Comparison of ENCODE assay signal across 8 cellular contexts in genomic region chr14:90827919-90828610, GRCh38. TPM values are rescaled to one million over a fixed set of nuclear protein-coding genes. Genes with fewer than 3 reads are reported as not detected.
DNase-seq lines count a peak whose midpoint lies in the region; TF ChIP-seq lines count a peak whose summit lies in the region.

No MANE protein-coding gene starts in this region.

- TF ChIP-seq POLR2A in stomach (IDR thresholded peaks at IDR 0.05), result no peak

- peak overlapping the region; percentile 70 for H3K4me3 Mint-ChIP-seq in neural progenitor cell

- H3K9me3 ChIP-seq in neural progenitor cell (ENCODE audit: low read depth) (no peaks in the 10 kb centered on the region), stomach (peaks cover 4 to 19% (median 14%) of the 10 kb centered on the region in 4 donors)

- WGBS in stomach, 5 donors, result 2 to 8% (median 3%) methylated on average over 22 to 42 of the region's 42 CpGs

- DNase-seq in Daoy (ENCODE audit: low read depth), result peak; percentile 97
- DNase-seq in H7, result peak; percentile 99
- DNase-seq in LoVo (ENCODE audit: low spot score), result peak; percentile 92
- DNase-seq in SHP77 treated with DMSO at 0.1 percent for 48 hours (lab: John Stamatoyannopoulos, UW), result peak; percentile 83
- peak; percentile 92 for DNase-seq in activated naive CD4-positive, alpha-beta T cell treated with Interleukin-2 at 50 U/mL for 16 hours
- DNase-seq in foreskin melanocyte, result peak; percentile 80
- DNase-seq in neural progenitor cell (ENCODE audit: low spot score), result peak; percentile 95
- DNase-seq in stomach, result peak; percentile 94

- H3K9me3 Mint-ChIP-seq in neural progenitor cell, result peaks cover 28% of the 10 kb centered on the region

- H3K27me3 ChIP-seq in H7 (ENCODE audit: control insufficient read depth, insufficient read depth, low read length), result peaks cover 23% of the 10 kb centered on the region
- peaks cover 43% of the 10 kb centered on the region for H3K27me3 ChIP-seq in neural progenitor cell
- no peaks in the 10 kb centered on the region for H3K27me3 ChIP-seq in stomach

- no peaks in the 10 kb centered on the region for H4K20me1 ChIP-seq in neural progenitor cell (ENCODE audit: low read depth)

- no peak overlapping the region for H3K9ac ChIP-seq in neural progenitor cell

- H3K79me2 ChIP-seq in neural progenitor cell (ENCODE audit: low read depth), result no peaks in the 10 kb centered on the region

- H3K27ac Mint-ChIP-seq in neural progenitor cell, result no peak overlapping the region

- H3K27ac ChIP-seq in neural progenitor cell (no peak overlapping the region), stomach (peak overlapping the region; percentile 46 to 84 (median 69))

- H3K4me1 ChIP-seq in neural progenitor cell (no peaks in the 10 kb centered on the region), stomach (peaks cover 12 to 17% (median 15%) of the 10 kb centered on the region in 4 donors)

- peak overlapping the region; percentile 34 for H3K4me3 ChIP-seq in H7 (ENCODE audit: insufficient read depth, low read depth, low read length)
- no peak overlapping the region for H3K4me3 ChIP-seq in neural progenitor cell
- peak overlapping the region; percentile 26 to 44 (median 42) for H3K4me3 ChIP-seq in stomach

- no peaks in the 10 kb centered on the region for H3F3A ChIP-seq in neural progenitor cell (ENCODE audit: low read depth)

- H3K36me3 Mint-ChIP-seq in neural progenitor cell, result no peaks in the 10 kb centered on the region

- peaks cover 6% of the 10 kb centered on the region for H3K27me3 Mint-ChIP-seq in neural progenitor cell (ENCODE audit: insufficient read depth, low read depth)

- intact Hi-C loops in stomach (cut with DNase I; ENCODE audit: low total_unique reads), result no loop called here

- peaks cover 4% of the 10 kb centered on the region for H3K4me1 Mint-ChIP-seq in neural progenitor cell

- H2AFZ ChIP-seq in neural progenitor cell (replicated peaks), result peak overlapping the region; percentile 38

- H3K4me2 ChIP-seq in neural progenitor cell, result peak overlapping the region; percentile 49

- no peak for TF ChIP-seq CTCF in neural progenitor cell (IDR thresholded peaks at IDR 0.05)
- no peak for TF ChIP-seq CTCF in stomach (IDR thresholded peaks at IDR 0.05)

- no peaks in the 10 kb centered on the region for H3K36me3 ChIP-seq in H7 (replicated peaks; ENCODE audit: control insufficient read depth, insufficient read depth, low read length)
- H3K36me3 ChIP-seq in neural progenitor cell, result no peaks in the 10 kb centered on the region
- H3K36me3 ChIP-seq in stomach, result no peaks in the 10 kb centered on the region

- TF ChIP-seq EP300 in stomach (IDR thresholded peaks at IDR 0.05), result no peak

RNA-seq across cellular contexts. Expression of gene TTC7B, which starts 11.8 kb away (rescaled TPM):
- total RNA-seq in Daoy (2014; rRNA removed; shearing (Covaris generic)), result 21.3 and 33.2 TPM in 2 replicates
- total RNA-seq in H7 (2014; rRNA removed; shearing (Covaris generic)), result 27.4 and 34.5 TPM in 2 replicates
- 19.0 and 20.6 TPM in 2 replicates for total RNA-seq in neural progenitor cell (ENCODE audit: low replicate concordance)
- total RNA-seq in stomach, result 100 to 1,000 TPM in 1 of 5 donors, 10 to 100 TPM in 4; 15.1 to 110 (median 48.7) TPM
- polyA plus RNA-seq in stomach, result 10 to 100 TPM in 2 of 3 donors, 1 to 10 TPM in 1; 6.8 to 14.3 (median 13.4) TPM
